ENCODE assay signal across 22 cellular contexts in the genomic region with DNA sequence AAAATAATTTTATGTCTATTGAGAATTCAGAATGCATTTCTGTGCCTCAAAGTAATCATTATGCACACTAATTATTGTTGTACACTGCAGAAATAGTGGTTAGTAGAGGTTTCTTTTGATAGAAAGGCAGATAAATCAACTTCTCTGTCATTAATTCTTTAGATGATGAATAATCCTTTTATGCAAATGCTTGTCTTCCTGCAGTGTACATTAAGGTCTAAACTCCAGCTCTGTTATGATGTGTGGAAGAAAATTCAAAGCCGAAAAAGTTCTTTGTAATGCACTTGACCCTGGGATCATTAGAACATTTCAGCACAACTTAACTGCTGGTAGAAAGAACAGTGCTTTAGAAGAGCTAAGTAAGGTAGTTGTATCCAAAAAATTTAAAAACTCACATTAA.
A peak's percentile ranks its signal among the peaks of the same experiment; 100 is the strongest.
DNase-seq lines count a peak whose midpoint lies in the region; ATAC-seq, FAIRE-seq and TF ChIP-seq lines count a peak whose summit lies in the region.
"Had no signal": no experiment of that assay in that cellular context is flagged by ENCODE, and none has a peak within 500 bp of the region (broad histone marks: within the 10 kb centered on the region; RNA-seq: fewer than 3 reads in every experiment).

No MANE protein-coding gene starts in this region.

- BruUV-seq in Calu3 (replicated peaks; lab: Mats Ljungman, UMichigan) (no TSS peak), PC-9 (replicated peaks; lab: Mats Ljungman, UMichigan) (no TSS peak), endothelial cell of umbilical vein (replicated peaks; lab: Mats Ljungman, UMichigan) (no TSS peak)

- CTCF ChIA-PET in Calu3 (lab: Charles Lee) (interaction anchor here (1.1 kb wide), 1 partner anchor 37 kb away, joined by 4 read pairs; no protein-coding TSS in a partner anchor), PC-9 (lab: Charles Lee) (no interaction called here), endothelial cell of umbilical vein (lab: Charles Lee) (interaction anchor here (2.0 to 3.0 kb wide), 2 partner anchors 10 to 11 kb away, joined by 9 to 11 read pairs; no protein-coding TSS in a partner anchor)

- H3K4me1 ChIP-seq in PC-9 (replicated peaks; ENCODE audit: insufficient read depth) (no peaks in the 10 kb centered on the region), endothelial cell of umbilical vein (ENCODE audit: control insufficient read depth, extremely low read depth, insufficient read depth, low read length) (peaks cover 52% of the 10 kb centered on the region), gastrocnemius medialis (no peaks in the 10 kb centered on the region)
- H3K4me1 ChIP-seq: A549 had no signal

- H3K4me3 Mint-ChIP-seq in Calu3 (ENCODE audit: low read depth, unreplicated experiment) (no peak overlapping the region), HFFc6 (no peak overlapping the region)
- no peak overlapping the region for H3K4me3 Mint-ChIP-seq in stimulated activated memory B cell treated with anti-CD40 and anti-IgM and Interleukin-4, amounts not matched to agents 10 μg/mL and 1 μg/mL and 100 μg/mL, for 72 hours
- H3K4me3 Mint-ChIP-seq: CD4-positive, alpha-beta memory T cell; GM23338; H9 had no signal

- H3K27me3 Mint-ChIP-seq in Calu3 (ENCODE audit: unreplicated experiment) (no peaks in the 10 kb centered on the region), HFFc6 (ENCODE audit: insufficient read depth) (no peaks in the 10 kb centered on the region; the same call in 1 of the 2 replicates)
- no peaks in the 10 kb centered on the region for H3K27me3 Mint-ChIP-seq in stimulated activated memory B cell treated with anti-CD40 and anti-IgM and Interleukin-4, amounts not matched to agents 10 μg/mL and 1 μg/mL and 100 μg/mL, for 72 hours
- H3K27me3 Mint-ChIP-seq: CD4-positive, alpha-beta memory T cell had no signal

- no peak for DNase-seq in Calu3
- DNase-seq in HFFc6 = no peak
- no peak for DNase-seq in PC-9
- no peak for DNase-seq in endothelial cell of umbilical vein (ENCODE audit: low read depth, low spot score)
- DNase-seq in gastrocnemius medialis = no peak
- DNase-seq in DMS153 treated with DMSO at 0.1 percent for 48 hours (lab: John Stamatoyannopoulos, UW; ENCODE audit: unreplicated experiment) = no peak
- DNase-seq: 8988T; C1 segment of cervical spinal cord; CD4-positive, alpha-beta memory T cell; COR-L47; DMS153; DMS79; EL; GDM1; H9 had no signal

- TF ChIP-seq POLR2A in endothelial cell of umbilical vein (IDR thresholded peaks at IDR 0.05; ENCODE audit: low read depth, low read length) (no peak), gastrocnemius medialis (IDR thresholded peaks at IDR 0.05) (no peak)

- H3K9me2 ChIP-seq in PC-9 (ENCODE audit: insufficient read depth) = no peaks in the 10 kb centered on the region

- H3K9me3 ChIP-seq in PC-9 (ENCODE audit: insufficient read depth, low read depth) (no peaks in the 10 kb centered on the region), endothelial cell of umbilical vein (replicated peaks; ENCODE audit: control insufficient read depth, insufficient read depth, low read length) (no peaks in the 10 kb centered on the region), gastrocnemius medialis (no peaks in the 10 kb centered on the region)
- H3K9me3 ChIP-seq: A549 had no signal

- no peaks in the 10 kb centered on the region for H3K36me3 ChIP-seq in PC-9 (ENCODE audit: low read depth)
- no peaks in the 10 kb centered on the region for H3K36me3 ChIP-seq in endothelial cell of umbilical vein (ENCODE audit: control insufficient read depth in 2 of 2, extremely low read depth in 1 of 2, insufficient read depth in 2 of 2, low read length in 2 of 2)
- H3K36me3 ChIP-seq in gastrocnemius medialis = no peaks in the 10 kb centered on the region

- no peaks in the 10 kb centered on the region for H3K27me3 ChIP-seq in PC-9 (ENCODE audit: insufficient read depth, low read depth)
- no peaks in the 10 kb centered on the region for H3K27me3 ChIP-seq in endothelial cell of umbilical vein (ENCODE audit: control insufficient read depth in 2 of 2, insufficient read depth in 2 of 2, low read length in 2 of 2)
- no peaks in the 10 kb centered on the region for H3K27me3 ChIP-seq in gastrocnemius medialis

- H3K4me1 Mint-ChIP-seq in Calu3 (ENCODE audit: low read depth, unreplicated experiment) (peaks cover 17% of the 10 kb centered on the region), HFFc6 (ENCODE audit: low read depth) (peaks cover 56% of the 10 kb centered on the region)
- H3K4me1 Mint-ChIP-seq in stimulated activated memory B cell treated with anti-CD40 and anti-IgM and Interleukin-4, amounts not matched to agents 10 μg/mL and 1 μg/mL and 100 μg/mL, for 72 hours = no peaks in the 10 kb centered on the region
- H3K4me1 Mint-ChIP-seq: CD4-positive, alpha-beta memory T cell had no signal

- H3K27ac Mint-ChIP-seq in Calu3 (ENCODE audit: unreplicated experiment) = peak overlapping the region; percentile 85
- H3K27ac Mint-ChIP-seq in HFFc6 = peak overlapping the region; percentile 44; the same call in 1 of the 2 replicates
- no peak overlapping the region for H3K27ac Mint-ChIP-seq in stimulated activated memory B cell treated with anti-CD40 and anti-IgM and Interleukin-4, amounts not matched to agents 10 μg/mL and 1 μg/mL and 100 μg/mL, for 72 hours
- H3K27ac Mint-ChIP-seq: CD4-positive, alpha-beta memory T cell; GM23338; H9 had no signal

- no peaks in the 10 kb centered on the region for H3K9me1 ChIP-seq in endothelial cell of umbilical vein (replicated peaks; ENCODE audit: control insufficient read depth, extremely low read depth, insufficient read depth, low read length)

- ATAC-seq in GM19467 (IDR thresholded peaks at IDR 0.05; ENCODE audit: unreplicated experiment) (no peak), gastrocnemius medialis (no peak)
- ATAC-seq in stimulated activated memory B cell treated with anti-CD40 and anti-IgM and Interleukin-4, amounts not matched to agents 10 μg/mL and 1 μg/mL and 100 μg/mL, for 72 hours = no peak
- ATAC-seq: A549, GM12878, GM23338, HCT116 had no signal

- H4K20me1 ChIP-seq in PC-9 (ENCODE audit: insufficient read depth) (no peaks in the 10 kb centered on the region), endothelial cell of umbilical vein (replicated peaks; ENCODE audit: control insufficient read depth, extremely low read depth, insufficient read depth, low read length) (no peaks in the 10 kb centered on the region)

- H3K4me3 ChIP-seq in PC-9 (no peak overlapping the region), endothelial cell of umbilical vein (replicated peaks in 1 of 3; ENCODE audit: insufficient read depth in 1 of 3, low read depth in 1 of 3, low read length in 3 of 3) (no peak overlapping the region), gastrocnemius medialis (no peak overlapping the region)
- H3K4me3 ChIP-seq: A549, GM12878, GM23338 had no signal

- no peak overlapping the region; the same call in 1 of the 2 replicates for H3K27ac ChIP-seq in PC-9
- peak overlapping the region; percentile 99 for H3K27ac ChIP-seq in endothelial cell of umbilical vein (ENCODE audit: insufficient read depth, low read depth, low read length)
- H3K27ac ChIP-seq in gastrocnemius medialis = no peak overlapping the region
- H3K27ac ChIP-seq: A549 had no signal

- H3K9me3 Mint-ChIP-seq in Calu3 (ENCODE audit: low read depth, unreplicated experiment) (no peaks in the 10 kb centered on the region), HFFc6 (no peaks in the 10 kb centered on the region)
- H3K9me3 Mint-ChIP-seq in stimulated activated memory B cell treated with anti-CD40 and anti-IgM and Interleukin-4, amounts not matched to agents 10 μg/mL and 1 μg/mL and 100 μg/mL, for 72 hours = peaks cover 3% of the 10 kb centered on the region
- H3K9me3 Mint-ChIP-seq: GM23338, H9 had no signal

- peak overlapping the region; percentile 83 for H3K9ac ChIP-seq in endothelial cell of umbilical vein (replicated peaks; ENCODE audit: extremely low read depth, insufficient read depth, low read length)

- peak overlapping the region; percentile 22; the same call in 1 of the 2 replicates for H2AFZ ChIP-seq in PC-9
- no peak overlapping the region for H2AFZ ChIP-seq in endothelial cell of umbilical vein (ENCODE audit: low read depth, low read length)
- H2AFZ ChIP-seq: GM23338 had no signal

- no peaks in the 10 kb centered on the region for H3K79me2 ChIP-seq in PC-9 (ENCODE audit: low read depth)
- no peaks in the 10 kb centered on the region for H3K79me2 ChIP-seq in endothelial cell of umbilical vein (ENCODE audit: control insufficient read depth, insufficient read depth, low read length)

- H3K36me3 Mint-ChIP-seq in Calu3 (ENCODE audit: insufficient read depth, unreplicated experiment) (no peaks in the 10 kb centered on the region), HFFc6 (ENCODE audit: low read depth) (peaks cover 4% of the 10 kb centered on the region; the same call in 1 of the 2 replicates)
- no peaks in the 10 kb centered on the region for H3K36me3 Mint-ChIP-seq in stimulated activated memory B cell treated with anti-CD40 and anti-IgM and Interleukin-4, amounts not matched to agents 10 μg/mL and 1 μg/mL and 100 μg/mL, for 72 hours
- H3K36me3 Mint-ChIP-seq: CD4-positive, alpha-beta memory T cell had no signal

- no peak for TF ChIP-seq CTCF in Calu3 (IDR thresholded peaks at IDR 0.05; ENCODE audit: unreplicated experiment)
- no peak for TF ChIP-seq CTCF in HFFc6 (IDR thresholded peaks at IDR 0.05)
- no peak for TF ChIP-seq CTCF in PC-9 (conservative IDR thresholded peaks at IDR 0.05)
- no peak for TF ChIP-seq CTCF in endothelial cell of umbilical vein (IDR thresholded peaks at IDR 0.05; ENCODE audit: extremely low read depth in 1 of 2, insufficient read depth in 1 of 2, low read depth in 1 of 2, low read length in 2 of 2)
- TF ChIP-seq CTCF in gastrocnemius medialis (IDR thresholded peaks at IDR 0.05 in 4 of 5, conservative IDR thresholded peaks at IDR 0.05 in 1 of 5) = no peak

- H3F3A ChIP-seq in PC-9 (ENCODE audit: insufficient read depth, low read depth) = no peaks in the 10 kb centered on the region

- POLR2A ChIA-PET in PC-9 (lab: Charles Lee; ENCODE audit: unreplicated experiment) (no interaction called here), endothelial cell of umbilical vein (lab: Charles Lee) (no interaction called here)

- no peak for FAIRE-seq in endothelial cell of umbilical vein (lab: Jason Lieb, UNC)
- FAIRE-seq: A549, GM12878, GM19239 had no signal

- dilution Hi-C loops in endothelial cell of umbilical vein (cut with MboI; ENCODE audit: extremely low pct_ligation_motif_present, low sequenced_read_pairs) = no loop called here

- in situ Hi-C loops in gastrocnemius medialis (cut with MboI; ENCODE audit: low sequenced_read_pairs in 4 of 4) = no loop called here

- intact Hi-C loops in Calu3 (cut with micrococcal nuclease; ENCODE audit: unreplicated experiment) = no loop called here
- intact Hi-C loops in PC-9 (cut with micrococcal nuclease; ENCODE audit: unreplicated experiment) = no loop called here
- intact Hi-C loops in endothelial cell of umbilical vein (cut with micrococcal nuclease) = no loop called here
- intact Hi-C loops in gastrocnemius medialis (cut with DNase I; ENCODE audit: low total_unique reads) = no loop called here

- H3K4me2 ChIP-seq in PC-9 = no peak overlapping the region
- H3K4me2 ChIP-seq in endothelial cell of umbilical vein (ENCODE audit: insufficient read depth, low read length) = peak overlapping the region; percentile 49
- H3K4me2 ChIP-seq: A549, GM23338 had no signal

TF ChIP-seq in endothelial cell of umbilical vein, 7 proteins besides CTCF, POLR2A, EP300 and RAD21:
- TF ChIP-seq POLR2AphosphoS5 (IDR thresholded peaks at IDR 0.05; ENCODE audit: insufficient read depth, low read depth, low read length) (no peak), EZH2 (IDR thresholded peaks at IDR 0.05; ENCODE audit: borderline replicate concordance, low read depth, low read length, severe bottlenecking) (no peak)
